In the genomic region with DNA sequence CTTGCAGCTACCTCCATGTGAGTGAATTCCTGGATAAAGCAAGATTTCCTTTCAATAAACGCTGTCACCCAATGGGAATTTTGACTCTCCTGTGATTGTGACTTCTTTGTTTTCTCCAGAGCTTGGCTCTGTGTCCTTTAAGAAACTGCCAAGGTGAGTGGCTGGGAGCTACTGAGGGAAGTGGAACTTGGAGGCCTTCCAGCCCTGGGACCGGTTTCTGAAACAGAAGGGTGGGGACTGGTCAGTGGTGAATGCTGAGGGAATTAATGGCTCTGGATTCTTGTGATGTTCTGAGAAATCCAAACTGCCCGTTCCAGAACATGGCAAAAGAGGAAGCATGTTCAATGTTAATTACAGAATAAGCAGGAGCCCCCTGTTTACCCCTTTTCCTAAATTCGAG, we compare ENCODE assay signal across 12 cellular contexts. TPM values are rescaled to one million over a fixed set of nuclear protein-coding genes. Genes with fewer than 3 reads are reported as not detected.
DNase-seq lines count a peak whose midpoint lies in the region; ATAC-seq and TF ChIP-seq lines count a peak whose summit lies in the region.
"Had no signal": no experiment of that assay in that cellular context is flagged by ENCODE, and none has a peak within 500 bp of the region (broad histone marks: within the 10 kb centered on the region; RNA-seq: fewer than 3 reads in every experiment).

No MANE protein-coding gene starts in this region.

- H3K9me3 Mint-ChIP-seq in dendritic cell treated with granulocyte-macrophage colony-stimulating factor and Interleukin-4, amounts not matched to agents 40 ng/mL and 50 ng/mL, for 4 days, result no peaks in the 10 kb centered on the region
- no peaks in the 10 kb centered on the region for H3K9me3 Mint-ChIP-seq in naive thymus-derived CD8-positive, alpha-beta T cell
- no peaks in the 10 kb centered on the region for H3K9me3 Mint-ChIP-seq in activated T-helper 2 cell treated with anti-CD3 and anti-CD28 coated beads, Interferon-gamma antibody, Interleukin-2, Interleukin-4, amounts not matched to agents 10 μg/mL and 5 μg/mL and 100 μg/mL, durations not matched to agents 14 hours and 24 hours and 36 hours

- no peak overlapping the region for H2BK20ac ChIP-seq in IMR-90 (ENCODE audit: low read depth, low read length)

- no peaks in the 10 kb centered on the region for H4K20me1 ChIP-seq in IMR-90 (ENCODE audit: insufficient read depth, low read length)

- H3K79me1 ChIP-seq in IMR-90 (ENCODE audit: low read depth in 1 of 2, low read length in 2 of 2), result no peaks in the 10 kb centered on the region

- CTCF ChIA-PET in IMR-90 (lab: Yijun Ruan, JAX), result interaction anchor here (1.0 kb wide), 1 partner anchor 8 kb away, joined by 4 read pairs; no protein-coding TSS in a partner anchor

- WGBS in IMR-90 (ENCODE audit: extremely low coverage in 2 of 2, insufficient read length in 1 of 2), 2 experiments, result 60% methylated on average over 1 of the region's 4 CpGs; no CpG with 5 or more reads in 1 of the 2 experiments
- WGBS in stomach, 5 donors, result 23 to 40% (median 33%) methylated on average over 4 of the region's 4 CpGs

- in situ Hi-C loops in IMR-90 (cut with MboI; ENCODE audit: low sequenced_read_pairs), result no loop called here

- BruUV-seq in IMR-90 (replicated peaks; lab: Mats Ljungman, UMichigan), result no TSS peak

- dilution Hi-C loops in IMR-90 (cut with HindIII; ENCODE audit: low sequenced_read_pairs, unreplicated experiment), result no loop called here

- H3K27me3 Mint-ChIP-seq in dendritic cell treated with granulocyte-macrophage colony-stimulating factor and Interleukin-4, amounts not matched to agents 40 ng/mL and 50 ng/mL, for 4 days, result no peaks in the 10 kb centered on the region
- H3K27me3 Mint-ChIP-seq in naive thymus-derived CD8-positive, alpha-beta T cell, result peaks cover 0 to 8% (median 0%) of the 10 kb centered on the region in 5 donors
- no peaks in the 10 kb centered on the region for H3K27me3 Mint-ChIP-seq in activated T-helper 2 cell treated with anti-CD3 and anti-CD28 coated beads, Interferon-gamma antibody, Interleukin-2, Interleukin-4, amounts not matched to agents 10 μg/mL and 5 μg/mL and 100 μg/mL, durations not matched to agents 14 hours and 24 hours and 36 hours (ENCODE audit: low read depth)

- no peak overlapping the region for H2BK5ac ChIP-seq in IMR-90 (ENCODE audit: low read depth, low read length, poor library complexity, severe bottlenecking)

- TF ChIP-seq CTCF in IMR-90 (conservative IDR thresholded peaks at IDR 0.05; ENCODE audit: low read depth, low read length), result no peak
- TF ChIP-seq CTCF in left lung (IDR thresholded peaks at IDR 0.05), result no peak
- no peak for TF ChIP-seq CTCF in stomach (IDR thresholded peaks at IDR 0.05)

- intact Hi-C loops in IMR-90 (cut with micrococcal nuclease) (no loop called here), left lung (cut with DNase I) (no loop called here), stomach (cut with DNase I; ENCODE audit: low total_unique reads) (no loop called here)
- intact Hi-C loops in dendritic cell treated with granulocyte-macrophage colony-stimulating factor and Interleukin-4, amounts not matched to agents 40 ng/mL and 50 ng/mL, for 4 days (cut with micrococcal nuclease), result no loop called here
- intact Hi-C loops in activated T-helper 2 cell treated with anti-CD3 and anti-CD28 coated beads, Interferon-gamma antibody, Interleukin-2, Interleukin-4, amounts not matched to agents 10 μg/mL and 5 μg/mL and 100 μg/mL, durations not matched to agents 14 hours and 24 hours and 36 hours (cut with micrococcal nuclease), result no loop called here

- peaks cover 22% of the 10 kb centered on the region for H3K4me1 Mint-ChIP-seq in dendritic cell treated with granulocyte-macrophage colony-stimulating factor and Interleukin-4, amounts not matched to agents 40 ng/mL and 50 ng/mL, for 4 days (ENCODE audit: low read depth)
- no peaks in the 10 kb centered on the region for H3K4me1 Mint-ChIP-seq in naive thymus-derived CD8-positive, alpha-beta T cell
- H3K4me1 Mint-ChIP-seq in activated T-helper 2 cell treated with anti-CD3 and anti-CD28 coated beads, Interferon-gamma antibody, Interleukin-2, Interleukin-4, amounts not matched to agents 10 μg/mL and 5 μg/mL and 100 μg/mL, durations not matched to agents 14 hours and 24 hours and 36 hours (ENCODE audit: low read depth), result no peaks in the 10 kb centered on the region

- POLR2A ChIA-PET in IMR-90 (lab: Charles Lee; ENCODE audit: unreplicated experiment), result no interaction called here
- POLR2A ChIA-PET in naive thymus-derived CD8-positive, alpha-beta T cell (lab: Charles Lee), result no interaction called here

- peaks cover 15% of the 10 kb centered on the region for H3K9me1 ChIP-seq in IMR-90 (ENCODE audit: insufficient read depth, low read length)

- TF ChIP-seq EP300 in stomach (IDR thresholded peaks at IDR 0.05), result no peak

- H3K27me3 ChIP-seq in IMR-90 (ENCODE audit: control insufficient read depth, insufficient read depth, low read length), result peaks cover 5% of the 10 kb centered on the region; the same call in 1 of the 2 replicates
- H3K27me3 ChIP-seq in left lung, result no peaks in the 10 kb centered on the region
- no peaks in the 10 kb centered on the region for H3K27me3 ChIP-seq in stomach
- H3K27me3 ChIP-seq: neutrophil had no signal

- no peak for DNase-seq in IMR-90
- DNase-seq in left lung, result peak in 1 of 2 donors; percentile 78
- peak; percentile 96 for DNase-seq in stomach
- no peak for DNase-seq in naive thymus-derived CD8-positive, alpha-beta T cell
- DNase-seq in activated T-helper 2 cell treated with anti-CD3 and anti-CD28 coated beads, Interferon-gamma antibody, Interleukin-2, Interleukin-4, amounts not matched to agents 10 μg/mL and 5 μg/mL and 100 μg/mL, durations not matched to agents 14 hours and 24 hours and 36 hours (ENCODE audit: low spot score), result no peak
- DNase-seq: NCI-H187 had no signal

- H3K4me3 Mint-ChIP-seq in dendritic cell treated with granulocyte-macrophage colony-stimulating factor and Interleukin-4, amounts not matched to agents 40 ng/mL and 50 ng/mL, for 4 days, result no peak overlapping the region
- no peak overlapping the region for H3K4me3 Mint-ChIP-seq in naive thymus-derived CD8-positive, alpha-beta T cell
- no peak overlapping the region for H3K4me3 Mint-ChIP-seq in activated T-helper 2 cell treated with anti-CD3 and anti-CD28 coated beads, Interferon-gamma antibody, Interleukin-2, Interleukin-4, amounts not matched to agents 10 μg/mL and 5 μg/mL and 100 μg/mL, durations not matched to agents 14 hours and 24 hours and 36 hours (ENCODE audit: low read depth)

- H3K27ac ChIP-seq in IMR-90 (ENCODE audit: insufficient read depth, low read length), result no peak overlapping the region
- peak overlapping the region; percentile 66 to 71 for H3K27ac ChIP-seq in left lung
- H3K27ac ChIP-seq in stomach, result peak overlapping the region; percentile 82 to 90 (median 85)
- H3K27ac ChIP-seq: C4-2B, neutrophil had no signal

- peak overlapping the region; percentile 95; the same call in 1 of the 2 replicates for H2BK120ac ChIP-seq in IMR-90 (ENCODE audit: low read depth, low read length)

- H3K4me1 ChIP-seq in IMR-90 (ENCODE audit: control insufficient read depth, insufficient read depth, low read length), result peaks cover 8% of the 10 kb centered on the region
- peaks cover 15 to 34% of the 10 kb centered on the region in 2 donors for H3K4me1 ChIP-seq in left lung
- peaks cover 58 to 78% (median 68%) of the 10 kb centered on the region in 4 donors for H3K4me1 ChIP-seq in stomach

- TF ChIP-seq RAD21 in IMR-90 (IDR thresholded peaks at IDR 0.05; ENCODE audit: low read length), result no peak

- no peak overlapping the region for H3K4me3 ChIP-seq in IMR-90 (ENCODE audit: insufficient read depth, low read depth, low read length)
- no peak overlapping the region for H3K4me3 ChIP-seq in left lung
- H3K4me3 ChIP-seq in stomach, result no peak overlapping the region

- peak overlapping the region; percentile 83; the same call in 1 of the 3 replicates for H2BK15ac ChIP-seq in IMR-90 (ENCODE audit: low read depth, low read length)

- no peak overlapping the region for H3K14ac ChIP-seq in IMR-90 (replicated peaks; ENCODE audit: low read depth, low read length)

- H4K91ac ChIP-seq in IMR-90 (ENCODE audit: insufficient read depth, low read depth, low read length), result no peak overlapping the region; the same call in 1 of the 2 replicates

- no peak overlapping the region for H3K4ac ChIP-seq in IMR-90 (ENCODE audit: low read depth, low read length)

- H3K36me3 ChIP-seq in IMR-90 (ENCODE audit: control insufficient read depth, insufficient read depth, low read length) (no peaks in the 10 kb centered on the region), left lung (peaks cover 0 to 7% of the 10 kb centered on the region in 2 donors), stomach (peaks cover 4 to 19% (median 18%) of the 10 kb centered on the region in 4 donors)
- H3K36me3 ChIP-seq: neutrophil had no signal

- H2AFZ ChIP-seq in IMR-90 (replicated peaks; ENCODE audit: low read length, poor library complexity), result no peak overlapping the region

- H3K9me3 ChIP-seq in IMR-90 (ENCODE audit: control insufficient read depth, insufficient read depth, low read length) (no peaks in the 10 kb centered on the region), left lung (no peaks in the 10 kb centered on the region), stomach (no peaks in the 10 kb centered on the region)
- H3K9me3 ChIP-seq: neutrophil had no signal

- H3K4me2 ChIP-seq in IMR-90 (ENCODE audit: low read depth, low read length), result no peak overlapping the region

- no peak overlapping the region for H2AK5ac ChIP-seq in IMR-90 (ENCODE audit: low read depth, low read length)

- ATAC-seq in IMR-90 (ENCODE audit: low read depth) (no peak), left lung (peak; percentile 78), GM21390 (IDR thresholded peaks at IDR 0.05; ENCODE audit: unreplicated experiment) (no peak), GM21360 (IDR thresholded peaks at IDR 0.05; ENCODE audit: unreplicated experiment) (no peak)
- ATAC-seq in naive thymus-derived CD8-positive, alpha-beta T cell, result no peak

- no peak overlapping the region for H3K18ac ChIP-seq in IMR-90 (ENCODE audit: low read depth, low read length)

- TF ChIP-seq POLR2A in IMR-90 (IDR thresholded peaks at IDR 0.05; ENCODE audit: low read depth, low read length), result no peak
- TF ChIP-seq POLR2A in stomach (IDR thresholded peaks at IDR 0.05), result no peak

- no peak overlapping the region for H3K23ac ChIP-seq in IMR-90 (ENCODE audit: low read depth, low read length)

- no peak overlapping the region for H3K9ac ChIP-seq in IMR-90 (ENCODE audit: low read depth, low read length)

- H4K8ac ChIP-seq in IMR-90 (ENCODE audit: low read depth in 2 of 2, low read length in 2 of 2), result no peak overlapping the region

- H3K56ac ChIP-seq in IMR-90 (ENCODE audit: extremely low read depth, insufficient read depth, low read length), result no peak overlapping the region

- no peak overlapping the region for H2AK9ac ChIP-seq in IMR-90 (replicated peaks; ENCODE audit: low read depth, low read length, poor library complexity)

- peak overlapping the region; percentile 58 for H3K27ac Mint-ChIP-seq in dendritic cell treated with granulocyte-macrophage colony-stimulating factor and Interleukin-4, amounts not matched to agents 40 ng/mL and 50 ng/mL, for 4 days
- no peak overlapping the region for H3K27ac Mint-ChIP-seq in naive thymus-derived CD8-positive, alpha-beta T cell
- H3K27ac Mint-ChIP-seq in activated T-helper 2 cell treated with anti-CD3 and anti-CD28 coated beads, Interferon-gamma antibody, Interleukin-2, Interleukin-4, amounts not matched to agents 10 μg/mL and 5 μg/mL and 100 μg/mL, durations not matched to agents 14 hours and 24 hours and 36 hours, result no peak overlapping the region

- H4K5ac ChIP-seq in IMR-90 (ENCODE audit: low read depth, low read length), result no peak overlapping the region

- H3K36me3 Mint-ChIP-seq in dendritic cell treated with granulocyte-macrophage colony-stimulating factor and Interleukin-4, amounts not matched to agents 40 ng/mL and 50 ng/mL, for 4 days (ENCODE audit: low read depth), result no peaks in the 10 kb centered on the region
- no peaks in the 10 kb centered on the region for H3K36me3 Mint-ChIP-seq in naive thymus-derived CD8-positive, alpha-beta T cell
- no peaks in the 10 kb centered on the region for H3K36me3 Mint-ChIP-seq in activated T-helper 2 cell treated with anti-CD3 and anti-CD28 coated beads, Interferon-gamma antibody, Interleukin-2, Interleukin-4, amounts not matched to agents 10 μg/mL and 5 μg/mL and 100 μg/mL, durations not matched to agents 14 hours and 24 hours and 36 hours (ENCODE audit: low read depth)

RNA-seq across cellular contexts. Expression of a gene that starts 41.1 kb away (rescaled TPM):
- total RNA-seq in IMR-90 (2012; rRNA removed) (not detected in 2 replicates), left lung (10 to 100 TPM; 17.1 to 20.0 TPM), stomach (10 to 100 TPM in 4 of 5 donors, not detected in 1; 15.2 to 59.8 (median 33.2) TPM)
- polyA plus RNA-seq in IMR-90 (2012; rRNA removed) (not detected in 2 replicates), stomach (10 to 100 TPM in 2 of 3 donors, 1 to 10 TPM in 1; 9.4 to 31.3 (median 13.5) TPM)
- not detected in 2 replicates for polyA plus RNA-seq in IMR-90 (2012; cell fraction: cytosol; rRNA removed)
- not detected in 2 replicates for polyA plus RNA-seq in IMR-90 (2012; cell fraction: nucleus; rRNA removed; ENCODE audit: low replicate concordance)
- total RNA-seq in naive thymus-derived CD8-positive, alpha-beta T cell, result not detected
- under 1 TPM in 2 of 3 donors, not detected in 1; 0.20 to 0.26 TPM for polyA plus RNA-seq in naive thymus-derived CD8-positive, alpha-beta T cell
- not detected in 2 replicates for total RNA-seq in activated T-helper 2 cell treated with anti-CD3 and anti-CD28 coated beads, Interferon-gamma antibody, Interleukin-2, Interleukin-4, amounts not matched to agents 10 μg/mL and 5 μg/mL and 100 μg/mL, durations not matched to agents 14 hours and 24 hours and 36 hours
- total RNA-seq: T-helper 1 cell treated with Interleukin-12 subunit alpha and Interleukin-12 subunit beta and Interleukin-4 antibody, amounts not matched to agents 30 ng/mL and 1 ng/mL, for 36 hours had no signal
